ENCODE assay signal across 1 cellular context in genomic region chr6:139832906-139833305, GRCh38.
TF ChIP-seq lines count a peak whose summit lies in the region.

No MANE protein-coding gene starts in this region.

TF ChIP-seq in GM23338, 12 proteins besides CTCF, POLR2A, EP300 and RAD21 (continued from another document):
- TF ChIP-seq ZNF462 (CRISPR knock-in tag; IDR thresholded peaks at IDR 0.05) = no peak
- TF ChIP-seq EZH2 (IDR thresholded peaks at IDR 0.05; ENCODE audit: low read depth, unreplicated experiment) = no peak
- TF ChIP-seq STAT1 (IDR thresholded peaks at IDR 0.05; ENCODE audit: unreplicated experiment) = no peak
- no peak for TF ChIP-seq EZH2phosphoT487 (IDR thresholded peaks at IDR 0.05; ENCODE audit: unreplicated experiment)
- no peak for TF ChIP-seq NANOG (IDR thresholded peaks at IDR 0.05; ENCODE audit: borderline replicate concordance)
- TF ChIP-seq ZNF114 (CRISPR knock-in tag; IDR thresholded peaks at IDR 0.05) = no peak
- no peak for TF ChIP-seq ZNF331 (CRISPR knock-in tag; IDR thresholded peaks at IDR 0.05; ENCODE audit: low read depth)
- no peak for TF ChIP-seq REST (IDR thresholded peaks at IDR 0.05; ENCODE audit: unreplicated experiment)
